In genomic region chr4:78776729-78777555, GRCh38 we compare ENCODE assay signal across 9 cellular contexts. TPM values are rescaled to one million over a fixed set of nuclear protein-coding genes. Genes with fewer than 3 reads are reported as not detected.
A peak's percentile ranks its signal among the peaks of the same experiment; 100 is the strongest.
DNase-seq lines count a peak whose midpoint lies in the region; ATAC-seq and TF ChIP-seq lines count a peak whose summit lies in the region.
"Had no signal": no experiment of that assay in that cellular context is flagged by ENCODE, and none has a peak within 500 bp of the region (broad histone marks: within the 10 kb centered on the region; RNA-seq: fewer than 3 reads in every experiment).

No MANE protein-coding gene starts in this region.

- intact Hi-C loops in posterior cingulate gyrus (cut with DNase I) = loop anchor here (5.0 kb wide), 3 partner anchors 80 to 165 kb away; no protein-coding TSS in a partner anchor

- H3K4me1 Mint-ChIP-seq in CD4-positive, CD25-positive, alpha-beta regulatory T cell = peaks cover 11 to 17% (median 14%) of the 10 kb centered on the region in 4 donors

- no peaks in the 10 kb centered on the region for H3K27me3 Mint-ChIP-seq in CD4-positive, CD25-positive, alpha-beta regulatory T cell
- H3K27me3 Mint-ChIP-seq: dendritic cell treated with granulocyte-macrophage colony-stimulating factor and Interleukin-4, amounts not matched to agents 40 ng/mL and 50 ng/mL, for 4 days had no signal

- H3K4me3 Mint-ChIP-seq in CD4-positive, CD25-positive, alpha-beta regulatory T cell = peak overlapping the region; percentile 91 to 98 (median 94)

- no peaks in the 10 kb centered on the region for H3K9me3 Mint-ChIP-seq in CD4-positive, CD25-positive, alpha-beta regulatory T cell
- H3K9me3 Mint-ChIP-seq: dendritic cell treated with granulocyte-macrophage colony-stimulating factor and Interleukin-4, amounts not matched to agents 40 ng/mL and 50 ng/mL, for 4 days had no signal

- peak overlapping the region; percentile 50 for H3K27ac ChIP-seq in CD4-positive, CD25-positive, alpha-beta regulatory T cell (ENCODE audit: insufficient read depth, low read length, poor library complexity, severe bottlenecking)
- H3K27ac ChIP-seq in cardiac muscle cell = peak overlapping the region; percentile 98

- peak; percentile 47 to 60 for ATAC-seq in CD4-positive, CD25-positive, alpha-beta regulatory T cell (ENCODE audit: low read depth in 2 of 2)
- ATAC-seq in GM19372 (IDR thresholded peaks at IDR 0.05; ENCODE audit: low read depth, unreplicated experiment) (peak; percentile 23), HG03469 (IDR thresholded peaks at IDR 0.05; ENCODE audit: unreplicated experiment) (peak; percentile 28)

- peak; percentile 33 to 70 (median 48) for DNase-seq in CD4-positive, CD25-positive, alpha-beta regulatory T cell
- peak; percentile 43 for DNase-seq in activated naive CD4-positive, alpha-beta T cell treated with anti-CD3 and anti-CD28 coated beads, Interleukin-2, amount 50 U/mL, for 16 hours
- DNase-seq in cardiac muscle cell (ENCODE audit: low read depth in 1 of 2, low spot score in 1 of 2) (peak; percentile 50 to 56), posterior cingulate gyrus (peak in 9 of 10 donors; percentile 14 to 92 (median 21)), ureter (ENCODE audit: low spot score) (peak; percentile 43)

- H3K4me3 ChIP-seq in CD4-positive, CD25-positive, alpha-beta regulatory T cell (ENCODE audit: low read depth, low read length) = peak overlapping the region; percentile 87
- peak overlapping the region; percentile 58 for H3K4me3 ChIP-seq in cardiac muscle cell

- peak overlapping the region; percentile 52 to 92 (median 89) for H3K27ac Mint-ChIP-seq in CD4-positive, CD25-positive, alpha-beta regulatory T cell
- H3K27ac Mint-ChIP-seq: dendritic cell treated with granulocyte-macrophage colony-stimulating factor and Interleukin-4, amounts not matched to agents 40 ng/mL and 50 ng/mL, for 4 days had no signal

- TF ChIP-seq CTCF in cardiac muscle cell (IDR thresholded peaks at IDR 0.05; ENCODE audit: low read depth, low read length) = peak; percentile 9

- peak; percentile 54 for TF ChIP-seq POLR2A in Raji (IDR thresholded peaks at IDR 0.05; ENCODE audit: insufficient read depth, low read depth, low read length)

- no peaks in the 10 kb centered on the region for H3K9me3 ChIP-seq in CD4-positive, CD25-positive, alpha-beta regulatory T cell (ENCODE audit: control insufficient read depth in 2 of 2, low read length in 2 of 2)
- no peaks in the 10 kb centered on the region for H3K9me3 ChIP-seq in cardiac muscle cell (ENCODE audit: low read depth)

- H3K36me3 Mint-ChIP-seq in CD4-positive, CD25-positive, alpha-beta regulatory T cell = no peaks in the 10 kb centered on the region

- no peaks in the 10 kb centered on the region for H3K27me3 ChIP-seq in CD4-positive, CD25-positive, alpha-beta regulatory T cell (ENCODE audit: control insufficient read depth, insufficient read depth, low read length)
- no peaks in the 10 kb centered on the region for H3K27me3 ChIP-seq in cardiac muscle cell

- no peaks in the 10 kb centered on the region for H3K36me3 ChIP-seq in CD4-positive, CD25-positive, alpha-beta regulatory T cell (ENCODE audit: control insufficient read depth, insufficient read depth, low read length)
- H3K36me3 ChIP-seq in cardiac muscle cell = no peaks in the 10 kb centered on the region

- H3K4me1 ChIP-seq in CD4-positive, CD25-positive, alpha-beta regulatory T cell (ENCODE audit: control insufficient read depth, insufficient read depth, low read length, poor library complexity, severe bottlenecking) = peaks cover 18% of the 10 kb centered on the region
- peaks cover 35% of the 10 kb centered on the region for H3K4me1 ChIP-seq in cardiac muscle cell (ENCODE audit: low read depth)

RNA-seq across cellular contexts. Expression of gene BMP2K, which starts 0.8 kb away (rescaled TPM):
- total RNA-seq in CD4-positive, CD25-positive, alpha-beta regulatory T cell = 7.8 TPM
- polyA plus RNA-seq in CD4-positive, CD25-positive, alpha-beta regulatory T cell = 1 to 10 TPM; 1.2 to 2.2 (median 1.8) TPM
- total RNA-seq in cardiac muscle cell (7.3 and 14.6 TPM in 2 replicates), ureter (34.7 TPM)
- polyA plus RNA-seq in cardiac muscle cell = 5.4 and 9.4 TPM in 2 replicates

Comparison
In these comparisons a context has a peak if more than half of its experiments do, and no peak if none do; other contexts are left out.
1. Peak in every context shown above with its lines: DNase-seq, ATAC-seq, H3K4me3 ChIP-seq and H3K27ac ChIP-seq.